Comparison of ENCODE assay signal across 2 cellular contexts in the genomic region with DNA sequence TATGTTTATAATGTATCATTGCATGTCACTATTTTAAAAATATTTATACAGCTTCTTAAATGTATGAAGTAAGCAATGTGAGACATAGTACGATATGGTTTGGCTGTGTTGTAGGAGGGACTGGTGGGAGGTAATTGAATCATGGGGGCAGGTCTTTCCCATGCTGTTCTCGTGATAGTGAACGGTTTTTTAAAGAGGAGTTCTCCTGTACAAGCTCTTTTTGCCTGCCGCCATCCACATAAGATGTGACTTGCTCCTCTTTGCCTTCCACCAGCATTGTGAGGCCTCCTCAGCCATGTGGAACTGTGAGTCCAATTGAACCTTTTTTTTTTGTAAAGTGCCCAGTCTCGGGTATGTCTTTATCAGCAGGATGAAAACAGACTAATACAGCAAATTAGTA.
TF ChIP-seq lines count a peak whose summit lies in the region.

No MANE protein-coding gene starts in this region.

TF ChIP-seq in HepG2, 621 proteins besides CTCF, POLR2A, EP300 and RAD21:
- TF ChIP-seq AKAP8 (CRISPR knock-in tag; IDR thresholded peaks at IDR 0.05) (no peak), BRCA1 (CRISPR knock-in tag; IDR thresholded peaks at IDR 0.05) (no peak), ZC3H4 (CRISPR knock-in tag; IDR thresholded peaks at IDR 0.05; ENCODE audit: borderline replicate concordance) (no peak), HNRNPLL (IDR thresholded peaks at IDR 0.05; ENCODE audit: low read depth, low read length, poor library complexity, severe bottlenecking) (no peak), FOXO1 (CRISPR knock-in tag; IDR thresholded peaks at IDR 0.05) (no peak), ESRRA (CRISPR knock-in tag; IDR thresholded peaks at IDR 0.05; ENCODE audit: low read depth) (no peak), ZNF441 (CRISPR knock-in tag; IDR thresholded peaks at IDR 0.05; ENCODE audit: borderline replicate concordance) (no peak), KDM4B (CRISPR knock-in tag; IDR thresholded peaks at IDR 0.05) (no peak), PHF20 (CRISPR knock-in tag; IDR thresholded peaks at IDR 0.05) (no peak), RFX1 (IDR thresholded peaks at IDR 0.05) (no peak)
- TF ChIP-seq, protein P1, sequence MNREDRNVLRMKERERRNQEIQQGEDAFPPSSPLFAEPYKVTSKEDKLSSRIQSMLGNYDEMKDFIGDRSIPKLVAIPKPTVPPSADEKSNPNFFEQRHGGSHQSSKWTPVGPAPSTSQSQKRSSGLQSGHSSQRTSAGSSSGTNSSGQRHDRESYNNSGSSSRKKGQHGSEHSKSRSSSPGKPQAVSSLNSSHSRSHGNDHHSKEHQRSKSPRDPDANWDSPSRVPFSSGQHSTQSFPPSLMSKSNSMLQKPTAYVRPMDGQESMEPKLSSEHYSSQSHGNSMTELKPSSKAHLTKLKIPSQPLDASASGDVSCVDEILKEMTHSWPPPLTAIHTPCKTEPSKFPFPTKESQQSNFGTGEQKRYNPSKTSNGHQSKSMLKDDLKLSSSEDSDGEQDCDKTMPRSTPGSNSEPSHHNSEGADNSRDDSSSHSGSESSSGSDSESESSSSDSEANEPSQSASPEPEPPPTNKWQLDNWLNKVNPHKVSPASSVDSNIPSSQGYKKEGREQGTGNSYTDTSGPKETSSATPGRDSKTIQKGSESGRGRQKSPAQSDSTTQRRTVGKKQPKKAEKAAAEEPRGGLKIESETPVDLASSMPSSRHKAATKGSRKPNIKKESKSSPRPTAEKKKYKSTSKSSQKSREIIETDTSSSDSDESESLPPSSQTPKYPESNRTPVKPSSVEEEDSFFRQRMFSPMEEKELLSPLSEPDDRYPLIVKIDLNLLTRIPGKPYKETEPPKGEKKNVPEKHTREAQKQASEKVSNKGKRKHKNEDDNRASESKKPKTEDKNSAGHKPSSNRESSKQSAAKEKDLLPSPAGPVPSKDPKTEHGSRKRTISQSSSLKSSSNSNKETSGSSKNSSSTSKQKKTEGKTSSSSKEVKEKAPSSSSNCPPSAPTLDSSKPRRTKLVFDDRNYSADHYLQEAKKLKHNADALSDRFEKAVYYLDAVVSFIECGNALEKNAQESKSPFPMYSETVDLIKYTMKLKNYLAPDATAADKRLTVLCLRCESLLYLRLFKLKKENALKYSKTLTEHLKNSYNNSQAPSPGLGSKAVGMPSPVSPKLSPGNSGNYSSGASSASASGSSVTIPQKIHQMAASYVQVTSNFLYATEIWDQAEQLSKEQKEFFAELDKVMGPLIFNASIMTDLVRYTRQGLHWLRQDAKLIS (CRISPR knock-in tag; IDR thresholded peaks at IDR 0.05) = no peak

TF ChIP-seq in liver, 16 proteins besides CTCF, POLR2A, EP300 and RAD21:
- TF ChIP-seq FOXA2 (IDR thresholded peaks at IDR 0.05) (no peak), FOXA1 (IDR thresholded peaks at IDR 0.05) (no peak), NR2F2 (IDR thresholded peaks at IDR 0.05) (no peak), YY1 (IDR thresholded peaks at IDR 0.05) (no peak), GABPA (IDR thresholded peaks at IDR 0.05 in 1 of 2, conservative IDR thresholded peaks at IDR 0.05 in 1 of 2) (no peak), HNF4A (conservative IDR thresholded peaks at IDR 0.05) (no peak), RXRA (IDR thresholded peaks at IDR 0.05) (no peak), HNF4G (IDR thresholded peaks at IDR 0.05) (no peak), TAF1 (conservative IDR thresholded peaks at IDR 0.05) (no peak), REST (IDR thresholded peaks at IDR 0.05) (no peak)
- TF ChIP-seq, protein P2, sequence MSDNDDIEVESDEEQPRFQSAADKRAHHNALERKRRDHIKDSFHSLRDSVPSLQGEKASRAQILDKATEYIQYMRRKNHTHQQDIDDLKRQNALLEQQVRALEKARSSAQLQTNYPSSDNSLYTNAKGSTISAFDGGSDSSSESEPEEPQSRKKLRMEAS (IDR thresholded peaks at IDR 0.05) = no peak
